Comparison of ENCODE assay signal across 8 cellular contexts in genomic region chr9:129835128-129835859, GRCh38. TPM values are rescaled to one million over a fixed set of nuclear protein-coding genes. Genes with fewer than 3 reads are reported as not detected.
DNase-seq lines count a peak whose midpoint lies in the region; ATAC-seq and TF ChIP-seq lines count a peak whose summit lies in the region.

Gene C9orf78 (minus strand): TSS chr9:129835275. CDS start chr9:129835221, 54 bp downstream.
Gene USP20 (plus strand): TSS chr9:129835458. CDS start chr9:129852556, 17,098 bp downstream.

- 0% methylated on average over 81 of the region's 81 CpGs for WGBS in ectodermal cell, 2 experiments
- WGBS in lung, 2 donors, result 0 to 1% methylated on average over 52 to 81 of the region's 81 CpGs

- peak within 1 kb of the TSS; percentile 99 for H3K4me3 Mint-ChIP-seq in CD8-positive, alpha-beta T cell

- DNase-seq in CD8-positive, alpha-beta T cell, result peak; percentile 95 to 99 (median 97)
- DNase-seq in HS-5 (ENCODE audit: low read depth) (peak; percentile 74), NK-92 (lab: John Stamatoyannopoulos, UW; ENCODE audit: unreplicated experiment) (peak; percentile 76), lung (ENCODE audit: low spot score) (peak; percentile 94)
- peak; percentile 85 to 95 for DNase-seq in activated CD8-positive, alpha-beta memory T cell treated with anti-CD3 and anti-CD28 coated beads for 1 hour (ENCODE audit: extremely low read depth in 1 of 2, low read depth in 1 of 2)
- DNase-seq in stimulated activated CD4-positive, alpha-beta T cell treated with anti-CD3 and anti-CD28 coated beads, TNF-alpha, amount 100 ng/mL, for 24 hours (ENCODE audit: low read depth in 3 of 3), result peak; percentile 93 to 97 (median 94)

- CTCF ChIA-PET in CD8-positive, alpha-beta T cell (lab: Charles Lee), result interaction anchor here (0.6 to 4.3 kb wide), 7 partner anchors 8 to 57 kb away, joined by 3 to 24 read pairs (median 3); partner anchors contain the start of gene TOR1B

- peak; percentile 93 for ATAC-seq in CD8-positive, alpha-beta T cell
- ATAC-seq in GM19468 (IDR thresholded peaks at IDR 0.05; ENCODE audit: extremely low read depth, unreplicated experiment) (peak; percentile 80), lung (ENCODE audit: insufficient read depth, low FRiP score) (peak; percentile 100)

- peaks cover 30% of the 10 kb centered on the region for H3K36me3 ChIP-seq in CD8-positive, alpha-beta T cell (ENCODE audit: insufficient read depth, low read length)
- H3K36me3 ChIP-seq in ectodermal cell (ENCODE audit: control insufficient read depth, insufficient read depth, low read length), result peaks cover 9% of the 10 kb centered on the region
- peaks cover 5 to 13% of the 10 kb centered on the region in 2 donors for H3K36me3 ChIP-seq in lung (ENCODE audit: control insufficient read depth in 2 of 2, insufficient read depth in 2 of 2, low read length in 2 of 2)

- H3K27ac ChIP-seq in CD8-positive, alpha-beta T cell (ENCODE audit: low read depth, low read length), result peak within 1 kb of the TSS; percentile 89
- H3K27ac ChIP-seq in ectodermal cell (ENCODE audit: insufficient read depth, low read depth, low read length, poor library complexity, severe bottlenecking), result no peak within 1 kb of the TSS
- H3K27ac ChIP-seq in lung (ENCODE audit: low read depth in 1 of 2, low read length in 1 of 2), result peak within 1 kb of the TSS; percentile 77 to 94

- peak within 1 kb of the TSS; percentile 86 for H3K4me3 ChIP-seq in CD8-positive, alpha-beta T cell (ENCODE audit: low read depth, low read length)
- H3K4me3 ChIP-seq in ectodermal cell (ENCODE audit: insufficient read depth, low read depth, low read length) (peak within 1 kb of the TSS; percentile 92), lung (peak within 1 kb of the TSS; percentile 93)

- intact Hi-C loops in CD8-positive, alpha-beta T cell (cut with DNase I, micrococcal nuclease), result loop anchor here (1.0 to 10.0 kb wide), 8 partner anchors 11 to 218 kb away; partner anchors contain the start of genes TOR1A (in 2 of the 2), TOR1B (in 2 of the 2), FNBP1 (in 1 of the 2) and GPR107 (in 1 of the 2)

- peaks cover 58% of the 10 kb centered on the region for H3K36me3 Mint-ChIP-seq in CD8-positive, alpha-beta T cell

- no peaks in the 10 kb centered on the region for H3K9me3 Mint-ChIP-seq in CD8-positive, alpha-beta T cell

- no peaks in the 10 kb centered on the region for H3K9me3 ChIP-seq in CD8-positive, alpha-beta T cell (ENCODE audit: low read length)
- H3K9me3 ChIP-seq in ectodermal cell (ENCODE audit: control insufficient read depth, low read length), result no peaks in the 10 kb centered on the region
- no peaks in the 10 kb centered on the region for H3K9me3 ChIP-seq in lung (ENCODE audit: control insufficient read depth in 2 of 2, insufficient read depth in 1 of 2, low read length in 1 of 2)

- peaks cover 62% of the 10 kb centered on the region for H3K4me1 Mint-ChIP-seq in CD8-positive, alpha-beta T cell (ENCODE audit: low read depth)

- POLR2A ChIA-PET in CD8-positive, alpha-beta T cell (lab: Charles Lee), result interaction anchor here (0.6 to 3.1 kb wide), 15 partner anchors 9 to 224 kb away, joined by 3 to 21 read pairs (median 5); partner anchors contain the start of genes TOR1A and TOR1B

- no peaks in the 10 kb centered on the region for H3K27me3 ChIP-seq in CD8-positive, alpha-beta T cell (ENCODE audit: insufficient read depth, low read length)
- H3K27me3 ChIP-seq in ectodermal cell (ENCODE audit: control insufficient read depth, insufficient read depth, low read length, poor library complexity, severe bottlenecking) (no peaks in the 10 kb centered on the region), lung (ENCODE audit: control insufficient read depth, insufficient read depth) (no peaks in the 10 kb centered on the region)

- TF ChIP-seq CTCF in CD8-positive, alpha-beta T cell (IDR thresholded peaks at IDR 0.05), result no peak
- TF ChIP-seq CTCF in lung (IDR thresholded peaks at IDR 0.05; ENCODE audit: control extremely low read depth, extremely low read depth), result no peak

- no peaks in the 10 kb centered on the region for H3K27me3 Mint-ChIP-seq in CD8-positive, alpha-beta T cell (ENCODE audit: low read depth)

- peak within 1 kb of the TSS; percentile 98 for H3K27ac Mint-ChIP-seq in CD8-positive, alpha-beta T cell

- H3K4me1 ChIP-seq in CD8-positive, alpha-beta T cell (ENCODE audit: insufficient read depth, low read length), result peaks cover 53% of the 10 kb centered on the region
- peaks cover 5% of the 10 kb centered on the region for H3K4me1 ChIP-seq in ectodermal cell (ENCODE audit: control insufficient read depth, insufficient read depth, low read length)
- H3K4me1 ChIP-seq in lung (ENCODE audit: control insufficient read depth in 2 of 2, insufficient read depth in 2 of 2, low read length in 2 of 2), result peaks cover 0 to 10% of the 10 kb centered on the region in 2 donors

RNA-seq across cellular contexts. Expression of gene C9orf78, which starts in this region (rescaled TPM):
- 100 to 1,000 TPM; 176 to 190 TPM for total RNA-seq in CD8-positive, alpha-beta T cell
- polyA plus RNA-seq in ectodermal cell (2013, experiment 1 of 4), result 56.0 TPM
- polyA plus RNA-seq in ectodermal cell (2013, experiment 2 of 4), result 55.0 TPM
- 44.1 TPM for polyA plus RNA-seq in ectodermal cell (2013, experiment 3 of 4)
- 51.2 TPM for polyA plus RNA-seq in ectodermal cell (2013, experiment 4 of 4)
- 10 to 100 TPM; 28.3 to 34.4 TPM for total RNA-seq in lung
- polyA plus RNA-seq in lung, result 10 to 100 TPM; 37.1 to 57.9 TPM

RNA-seq across cellular contexts. Expression of gene USP20, which starts in this region (rescaled TPM):
- 10 to 100 TPM; 83.5 to 91.0 TPM for total RNA-seq in CD8-positive, alpha-beta T cell
- 27.8 TPM for polyA plus RNA-seq in ectodermal cell (2013, experiment 1 of 4)
- polyA plus RNA-seq in ectodermal cell (2013, experiment 2 of 4), result 26.1 TPM
- polyA plus RNA-seq in ectodermal cell (2013, experiment 3 of 4), result 20.7 TPM
- 22.8 TPM for polyA plus RNA-seq in ectodermal cell (2013, experiment 4 of 4)
- 10 to 100 TPM; 22.0 to 24.1 TPM for total RNA-seq in lung
- polyA plus RNA-seq in lung, result 10 to 100 TPM; 15.7 to 20.9 TPM

Comparison
In these comparisons a context has a peak if more than half of its experiments do, and no peak if none do; other contexts are left out.
1. RNA of gene C9orf78 (total RNA-seq): 176 to 190 TPM in CD8-positive, alpha-beta T cell; 28.3 to 34.4 TPM in lung; every median in the first group is over 4 times any median in the second.
2. Peak in every context shown above with its lines, with median percentiles within 50 percentile points of each other: ATAC-seq, DNase-seq and H3K4me3 ChIP-seq.